ENCODE assay signal across 2 cellular contexts in genomic region chrX:48508400-48509244, GRCh38.
TF ChIP-seq lines count a peak whose summit lies in the region.

TSS of gene PORCN (plus strand) at chrX:48508992. CDS start at chrX:48509821, 829 bp downstream.

TF ChIP-seq in HCT116, 20 proteins besides CTCF, POLR2A, EP300 and RAD21 (continued from another document):
- TF ChIP-seq JUND (IDR thresholded peaks at IDR 0.05) (no peak), FOSL1 (IDR thresholded peaks at IDR 0.05; ENCODE audit: low read depth) (no peak), SIN3A (IDR thresholded peaks at IDR 0.05; ENCODE audit: low read depth) (no peak), SP1 (IDR thresholded peaks at IDR 0.05; ENCODE audit: low read depth) (no peak), POLR2AphosphoS5 (IDR thresholded peaks at IDR 0.05; ENCODE audit: low read depth, low read length) (peak; percentile 50; the same call in 1 of the 2 replicates)

TF ChIP-seq in GM12878, 131 proteins besides CTCF, POLR2A, EP300 and RAD21 (continued from another document):
- TF ChIP-seq ZBTB4 (CRISPR knock-in tag; IDR thresholded peaks at IDR 0.05): no peak
- no peak for TF ChIP-seq BRCA1 (IDR thresholded peaks at IDR 0.05; ENCODE audit: low read depth, low read length)
- TF ChIP-seq WRNIP1 (IDR thresholded peaks at IDR 0.05; ENCODE audit: borderline replicate concordance, low read depth, low read length): no peak
- TF ChIP-seq POU2F2 (IDR thresholded peaks at IDR 0.05; ENCODE audit: borderline replicate concordance, low read depth, low read length): peak; percentile 91
- no peak for TF ChIP-seq SRF (IDR thresholded peaks at IDR 0.05; ENCODE audit: low read depth in 2 of 2, low read length in 2 of 2)
- TF ChIP-seq PKNOX1 (IDR thresholded peaks at IDR 0.05): 0 out of 2 replicates have a peak, but pooled peaks have one; percentile 9
- peak; percentile 64; the same call in 1 of the 2 replicates for TF ChIP-seq ZBTB40 (IDR thresholded peaks at IDR 0.05; ENCODE audit: borderline replicate concordance)
- 0 out of 2 replicates have a peak, but pooled peaks have one; percentile 21 for TF ChIP-seq CHD2 (IDR thresholded peaks at IDR 0.05; ENCODE audit: borderline replicate concordance, low read depth, low read length)
- 0 out of 2 replicates have a peak, but pooled peaks have one; percentile 48 for TF ChIP-seq GABPA (IDR thresholded peaks at IDR 0.05; ENCODE audit: low read depth)
- 0 out of 2 replicates have a peak, but pooled peaks have one; percentile 3 for TF ChIP-seq TCF12 (IDR thresholded peaks at IDR 0.05; ENCODE audit: low read depth, low read length)
- TF ChIP-seq ATF7 (IDR thresholded peaks at IDR 0.05; ENCODE audit: low read depth): peak; percentile 35; the same call in 1 of the 2 replicates
- TF ChIP-seq BCL11A (IDR thresholded peaks at IDR 0.05; ENCODE audit: low read depth, low read length): no peak
- peak; percentile 37; the same call in 1 of the 2 replicates for TF ChIP-seq MXI1 (IDR thresholded peaks at IDR 0.05; ENCODE audit: low read depth, low read length)
- TF ChIP-seq RUNX3 (IDR thresholded peaks at IDR 0.05; ENCODE audit: low read length): peak; percentile 35; the same call in 1 of the 2 replicates
- TF ChIP-seq MEF2B (IDR thresholded peaks at IDR 0.05; ENCODE audit: partially characterized antibody, poor library complexity, severe bottlenecking): peak; percentile 71
- peak; percentile 72 for TF ChIP-seq RELB (IDR thresholded peaks at IDR 0.05; ENCODE audit: low read depth)
- peak in 1 of 2 experiments; percentile 74; a peak in 2 of 3 replicates for TF ChIP-seq EGR1 (IDR thresholded peaks at IDR 0.05; ENCODE audit: borderline replicate concordance in 1 of 2, low read depth in 2 of 2, low read length in 2 of 2)
- peak; percentile 28; the same call in 1 of the 2 replicates for TF ChIP-seq MLLT1 (IDR thresholded peaks at IDR 0.05)
- TF ChIP-seq GATAD2B (conservative IDR thresholded peaks at IDR 0.05; ENCODE audit: low read depth): no peak
- 0 out of 2 replicates have a peak, but pooled peaks have one; percentile 5 for TF ChIP-seq MTA2 (IDR thresholded peaks at IDR 0.05; ENCODE audit: low read depth)
- no peak for TF ChIP-seq SUPT20H (IDR thresholded peaks at IDR 0.05; ENCODE audit: borderline replicate concordance, control insufficient read depth, low read depth, low read length)
- TF ChIP-seq ZBTB11 (CRISPR knock-in tag; IDR thresholded peaks at IDR 0.05): peak; percentile 77
- TF ChIP-seq IKZF1 (conservative IDR thresholded peaks at IDR 0.05): peak; percentile 78
- peak; percentile 69 to 77 for TF ChIP-seq IKZF2 (IDR thresholded peaks at IDR 0.05)
- peak; percentile 39; the same call in 1 of the 2 replicates for TF ChIP-seq BACH1 (IDR thresholded peaks at IDR 0.05; ENCODE audit: borderline replicate concordance)
- no peak for TF ChIP-seq CBFB (IDR thresholded peaks at IDR 0.05; ENCODE audit: low read depth)
